ENCODE assay signal across 18 cellular contexts in genomic region chr9:107584186-107584585, GRCh38.
"Had no signal": no experiment of that assay in that cellular context is flagged by ENCODE, and none has a peak within 500 bp of the region (broad histone marks: within the 10 kb centered on the region; RNA-seq: fewer than 3 reads in every experiment).

No MANE protein-coding gene starts in this region.

- H3K4me3 ChIP-seq: ovary, upper lobe of right lung had no signal

- H3K4me1 Mint-ChIP-seq: brain, immature natural killer cell, nephron had no signal

- DNase-seq: activated CD4-positive, alpha-beta memory T cell treated with anti-CD3 and anti-CD28 coated beads for 36 hours; activated CD8-positive, alpha-beta memory T cell treated with anti-CD3 and anti-CD28 coated beads, Interleukin-2, amount 50 U/mL, for 4 hours; activated naive CD4-positive, alpha-beta T cell; activated T-cell treated with anti-CD3 and anti-CD28 coated beads, Interleukin-2, amount 50 U/mL, for 72 hours; erythroblast; immature natural killer cell; mammary epithelial cell; ovary; retina; stimulated activated CD4-positive, alpha-beta T cell treated with anti-CD3 and anti-CD28 coated beads, Interleukin-15, amount 100 ng/mL, for 24 hours; stimulated activated CD4-positive, alpha-beta T cell treated with anti-CD3 and anti-CD28 coated beads, Interleukin-4, amount 100 ng/mL, for 24 hours; T1000; upper lobe of right lung had no signal

- H3K36me3 Mint-ChIP-seq: activated CD4-positive, alpha-beta memory T cell treated with anti-CD3 and anti-CD28 coated beads for 36 hours; brain; immature natural killer cell had no signal

- H3K27me3 Mint-ChIP-seq: dendritic cell treated with granulocyte-macrophage colony-stimulating factor and Interleukin-4, amounts not matched to agents 40 ng/mL and 50 ng/mL, for 4 days had no signal

- H3K36me3 ChIP-seq: ovary, upper lobe of right lung had no signal

- ATAC-seq: activated T-cell treated with anti-CD3 and anti-CD28 coated beads, Interleukin-2, amount 50 U/mL, for 72 hours; upper lobe of right lung had no signal

- H3K27ac Mint-ChIP-seq: activated CD4-positive, alpha-beta memory T cell treated with anti-CD3 and anti-CD28 coated beads for 36 hours; activated T-cell treated with anti-CD3 and anti-CD28 coated beads, Interleukin-2, amount 50 U/mL, for 72 hours; brain; dendritic cell treated with granulocyte-macrophage colony-stimulating factor and Interleukin-4, amounts not matched to agents 40 ng/mL and 50 ng/mL, for 4 days; immature natural killer cell; nephron; stimulated activated naive CD8-positive, alpha-beta T cell treated with anti-CD3 and anti-CD28 coated beads, Interleukin-15, Interleukin-2, amounts not matched to agents 100 ng/mL and 50 ng/mL, for 24 hours had no signal

- H3K9me3 ChIP-seq: ovary, upper lobe of right lung had no signal

- H3K27ac ChIP-seq: ovary, upper lobe of right lung, VCaP had no signal

- H3K27me3 ChIP-seq: ovary, upper lobe of right lung had no signal

- H3K4me3 Mint-ChIP-seq: activated CD4-positive, alpha-beta memory T cell treated with anti-CD3 and anti-CD28 coated beads for 36 hours; activated T-cell treated with anti-CD3 and anti-CD28 coated beads, Interleukin-2, amount 50 U/mL, for 72 hours; brain; dendritic cell treated with granulocyte-macrophage colony-stimulating factor and Interleukin-4, amounts not matched to agents 40 ng/mL and 50 ng/mL, for 4 days; immature natural killer cell; nephron; stimulated activated naive CD8-positive, alpha-beta T cell treated with anti-CD3 and anti-CD28 coated beads, Interleukin-15, Interleukin-2, amounts not matched to agents 100 ng/mL and 50 ng/mL, for 24 hours had no signal

- H3K9me3 Mint-ChIP-seq: activated CD4-positive, alpha-beta memory T cell treated with anti-CD3 and anti-CD28 coated beads for 36 hours; activated T-cell treated with anti-CD3 and anti-CD28 coated beads, Interleukin-2, amount 50 U/mL, for 72 hours; brain; dendritic cell treated with granulocyte-macrophage colony-stimulating factor and Interleukin-4, amounts not matched to agents 40 ng/mL and 50 ng/mL, for 4 days; immature natural killer cell; nephron; stimulated activated naive CD8-positive, alpha-beta T cell treated with anti-CD3 and anti-CD28 coated beads, Interleukin-15, Interleukin-2, amounts not matched to agents 100 ng/mL and 50 ng/mL, for 24 hours had no signal
